In the genomic region with DNA sequence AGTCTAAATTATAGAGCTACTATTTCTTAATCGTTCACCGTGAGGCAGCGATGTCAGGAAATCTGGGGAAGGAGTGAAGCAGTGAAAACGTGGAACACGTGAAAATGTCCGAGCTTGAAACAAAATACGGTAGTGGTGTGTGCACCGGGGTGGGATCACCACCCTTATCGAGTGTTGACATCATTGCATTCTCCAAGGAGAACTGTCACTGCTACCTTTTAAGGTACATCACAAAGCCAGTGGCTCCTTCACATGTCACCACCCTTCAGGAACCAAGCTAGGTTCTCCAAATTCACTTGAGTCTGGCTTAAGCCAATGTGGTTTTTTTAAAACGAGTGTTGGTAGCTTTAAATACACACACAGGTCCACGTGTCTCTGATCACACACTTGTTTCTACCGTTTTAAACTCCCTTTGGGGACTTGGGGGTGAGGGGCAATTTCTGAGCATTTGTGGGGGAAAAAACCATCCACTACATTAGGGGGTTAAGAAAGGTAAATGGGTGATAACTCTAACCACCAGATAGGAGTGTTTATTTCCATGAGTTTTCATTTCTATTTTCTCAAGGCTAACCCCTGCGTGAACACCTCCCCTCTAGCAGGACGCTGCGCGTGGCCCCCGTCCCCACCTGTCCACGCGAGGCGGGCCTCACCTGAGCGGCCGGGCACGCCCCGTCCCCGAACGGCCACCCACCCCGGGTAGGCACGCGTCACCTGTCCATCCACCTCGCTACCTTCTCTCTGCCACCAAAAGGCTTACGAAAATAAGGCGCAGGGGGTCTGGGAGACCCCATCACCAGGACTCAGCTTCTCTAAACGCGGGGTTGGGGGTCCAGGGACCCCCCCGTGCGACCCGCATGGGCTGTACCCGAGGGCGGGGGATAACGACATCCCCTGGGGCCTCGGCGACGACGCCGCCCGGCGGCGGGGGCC, we compare ENCODE assay signal across 8 cellular contexts. TPM values are rescaled to one million over a fixed set of nuclear protein-coding genes. Genes with fewer than 3 reads are reported as not detected.
A peak's percentile ranks its signal among the peaks of the same experiment; 100 is the strongest.
DNase-seq lines count a peak whose midpoint lies in the region; ATAC-seq and TF ChIP-seq lines count a peak whose summit lies in the region.

No MANE protein-coding gene starts in this region.

- TF ChIP-seq CTCF in Peyer's patch (IDR thresholded peaks at IDR 0.05) (no peak), heart right ventricle (IDR thresholded peaks at IDR 0.05) (no peak)

- H3K27me3 ChIP-seq in Peyer's patch (no peaks in the 10 kb centered on the region), heart right ventricle (no peaks in the 10 kb centered on the region)

- H3K4me3 ChIP-seq in Peyer's patch (peak overlapping the region; percentile 50 to 97 (median 86)), heart right ventricle (peak overlapping the region; percentile 53 to 94 (median 78))

- no peaks in the 10 kb centered on the region for H3K9me3 ChIP-seq in Peyer's patch
- H3K9me3 ChIP-seq in heart right ventricle, result no peaks in the 10 kb centered on the region

- DNase-seq in COLO829 (ENCODE audit: low spot score), result peak; percentile 29
- peak; percentile 28 to 64 (median 59) for DNase-seq in Peyer's patch
- DNase-seq in activated naive CD8-positive, alpha-beta T cell treated with anti-CD3 and anti-CD28 coated beads, Interleukin-2, amount 10 ng/mL, durations not matched to agents 7 days and 5 days, result peak; percentile 58
- no peak for DNase-seq in heart right ventricle
- peak; percentile 30 for DNase-seq in putamen (ENCODE audit: low spot score)
- no peak for DNase-seq in ecto neural progenitor cell (ENCODE audit: low spot score)

- 0 to 1% methylated on average over 48 of the region's 48 CpGs for WGBS in heart right ventricle, 2 donors

- H3K9me3 Mint-ChIP-seq in activated naive CD8-positive, alpha-beta T cell treated with anti-CD3 and anti-CD28 coated beads, Interleukin-2, amount 10 ng/mL, durations not matched to agents 7 days and 5 days, result no peaks in the 10 kb centered on the region

- H3K4me3 Mint-ChIP-seq in activated naive CD8-positive, alpha-beta T cell treated with anti-CD3 and anti-CD28 coated beads, Interleukin-2, amount 10 ng/mL, durations not matched to agents 7 days and 5 days, result peak overlapping the region; percentile 85

- H3K27me3 Mint-ChIP-seq in activated naive CD8-positive, alpha-beta T cell treated with anti-CD3 and anti-CD28 coated beads, Interleukin-2, amount 10 ng/mL, durations not matched to agents 7 days and 5 days, result no peaks in the 10 kb centered on the region

- H3K4me1 ChIP-seq in Peyer's patch (peaks cover 0 to 15% (median 4%) of the 10 kb centered on the region in 4 donors), heart right ventricle (peaks cover 0 to 20% (median 13%) of the 10 kb centered on the region in 9 donors)

- H3K36me3 ChIP-seq in Peyer's patch (no peaks in the 10 kb centered on the region), heart right ventricle (no peaks in the 10 kb centered on the region)

- H3K27ac ChIP-seq in Peyer's patch, result peak overlapping the region in 3 of 4 donors; percentile 44 to 77 (median 53)
- peak overlapping the region in 7 of 10 donors; percentile 27 to 89 (median 56) for H3K27ac ChIP-seq in heart right ventricle

- TF ChIP-seq POLR2A in Peyer's patch (IDR thresholded peaks at IDR 0.05), result no peak

- POLR2A ChIA-PET in activated naive CD8-positive, alpha-beta T cell treated with anti-CD3 and anti-CD28 coated beads, Interleukin-2, amount 10 ng/mL, durations not matched to agents 7 days and 5 days (lab: Charles Lee), result interaction anchor here (0.6 to 3.6 kb wide), 11 partner anchors 9 to 452 kb away, joined by 3 to 22 read pairs (median 4); a partner anchor contains a TSS

- intact Hi-C loops in heart right ventricle (cut with DNase I), result loop anchor here in 2 of 10 donors (5.0 kb wide), 1 partner anchor 129 kb away; no protein-coding TSS in a partner anchor

- H3K4me1 Mint-ChIP-seq in activated naive CD8-positive, alpha-beta T cell treated with anti-CD3 and anti-CD28 coated beads, Interleukin-2, amount 10 ng/mL, durations not matched to agents 7 days and 5 days, result peaks cover 14% of the 10 kb centered on the region

- H3K27ac Mint-ChIP-seq in activated naive CD8-positive, alpha-beta T cell treated with anti-CD3 and anti-CD28 coated beads, Interleukin-2, amount 10 ng/mL, durations not matched to agents 7 days and 5 days, result peak overlapping the region; percentile 84

- no peaks in the 10 kb centered on the region for H3K36me3 Mint-ChIP-seq in activated naive CD8-positive, alpha-beta T cell treated with anti-CD3 and anti-CD28 coated beads, Interleukin-2, amount 10 ng/mL, durations not matched to agents 7 days and 5 days

- ATAC-seq in GM19351 (IDR thresholded peaks at IDR 0.05; ENCODE audit: unreplicated experiment), result peak; percentile 24
- ATAC-seq in HG03520 (IDR thresholded peaks at IDR 0.05; ENCODE audit: unreplicated experiment), result peak; percentile 31
- peak; percentile 24 for ATAC-seq in activated naive CD8-positive, alpha-beta T cell treated with anti-CD3 and anti-CD28 coated beads, Interleukin-2, amount 10 ng/mL, durations not matched to agents 7 days and 5 days (ENCODE audit: low read depth)
- ATAC-seq in heart right ventricle, result peak in 1 of 8 donors; percentile 32

RNA-seq across cellular contexts. Expression of a gene that starts 1.0 kb away (rescaled TPM):
- total RNA-seq in Peyer's patch, result 10 to 100 TPM in 3 of 4 donors, 1 to 10 TPM in 1; 9.3 to 47.9 (median 16.9) TPM
- 10 to 100 TPM; 14.2 to 14.8 TPM for total RNA-seq in activated naive CD8-positive, alpha-beta T cell treated with anti-CD3 and anti-CD28 coated beads, Interleukin-2, amount 10 ng/mL, durations not matched to agents 7 days and 5 days
- total RNA-seq in heart right ventricle, result 1 to 10 TPM; 2.0 to 5.8 (median 3.2) TPM
- 1 to 10 TPM; 1.0 to 4.1 TPM for polyA plus RNA-seq in heart right ventricle

Comparison
In these comparisons a context has a peak if more than half of its experiments do, and no peak if none do; other contexts are left out.
1. DNase-seq: peak in COLO829 (single experiment), Peyer's patch (3 of 3), activated naive CD8-positive, alpha-beta T cell treated with anti-CD3 and anti-CD28 coated beads, Interleukin-2, amount 10 ng/mL, durations not matched to agents 7 days and 5 days (single experiment) and putamen (single experiment); none in heart right ventricle (0 of 2) and ecto neural progenitor cell (single experiment).